In genomic region chr5:157487358-157487757, GRCh38 we compare ENCODE assay signal across 12 cellular contexts.
DNase-seq lines count a peak whose midpoint lies in the region; ATAC-seq lines count a peak whose summit lies in the region.
"Had no signal": no experiment of that assay in that cellular context is flagged by ENCODE, and none has a peak within 500 bp of the region (broad histone marks: within the 10 kb centered on the region; RNA-seq: fewer than 3 reads in every experiment).

No MANE protein-coding gene starts in this region.

- DNase-seq in stimulated activated naive CD8-positive, alpha-beta T cell treated with anti-CD3 and anti-CD28 coated beads, Interleukin-15, Interleukin-2, amounts not matched to agents 100 U/mL and 50 U/mL, for 24 hours, result no peak
- no peak for DNase-seq in activated naive CD8-positive, alpha-beta T cell treated with anti-CD3 and anti-CD28 coated beads, Interleukin-2, amount 50 U/mL, for 24 hours
- no peak for DNase-seq in iPS-NIHi11 (ENCODE audit: low spot score)
- no peak for DNase-seq in T-helper 9 cell
- no peak for DNase-seq in NOMO-1 treated with dmso at 0.1 percent for 144 hours (lab: John Stamatoyannopoulos, UW; ENCODE audit: unreplicated experiment)
- DNase-seq: activated CD4-positive, alpha-beta T cell treated with anti-CD3 and anti-CD28 coated beads for 36 hours; AML-193; Kasumi-1; lower lobe of right lung had no signal

- peaks cover 31% of the 10 kb centered on the region for H3K4me1 Mint-ChIP-seq in stimulated activated naive CD8-positive, alpha-beta T cell treated with anti-CD3 and anti-CD28 coated beads, Interleukin-15, Interleukin-2, amounts not matched to agents 100 ng/mL and 50 ng/mL, for 24 hours (ENCODE audit: low read depth)
- H3K4me1 Mint-ChIP-seq in activated naive CD8-positive, alpha-beta T cell treated with anti-CD3 and anti-CD28 coated beads, Interleukin-2, amount 50 U/mL, for 24 hours, result peaks cover 18% of the 10 kb centered on the region

- H3K27ac Mint-ChIP-seq in stimulated activated naive CD8-positive, alpha-beta T cell treated with anti-CD3 and anti-CD28 coated beads, Interleukin-15, Interleukin-2, amounts not matched to agents 100 ng/mL and 50 ng/mL, for 24 hours, result peak overlapping the region; percentile 77
- peak overlapping the region; percentile 48 for H3K27ac Mint-ChIP-seq in activated naive CD8-positive, alpha-beta T cell treated with anti-CD3 and anti-CD28 coated beads, Interleukin-2, amount 50 U/mL, for 24 hours

- no peaks in the 10 kb centered on the region for H3K9me3 Mint-ChIP-seq in stimulated activated naive CD8-positive, alpha-beta T cell treated with anti-CD3 and anti-CD28 coated beads, Interleukin-15, Interleukin-2, amounts not matched to agents 100 ng/mL and 50 ng/mL, for 24 hours
- no peaks in the 10 kb centered on the region for H3K9me3 Mint-ChIP-seq in activated naive CD8-positive, alpha-beta T cell treated with anti-CD3 and anti-CD28 coated beads, Interleukin-2, amount 50 U/mL, for 24 hours

- no peak for ATAC-seq in stimulated activated naive CD8-positive, alpha-beta T cell treated with anti-CD3 and anti-CD28 coated beads, Interleukin-15, Interleukin-2, amounts not matched to agents 100 U/mL and 50 U/mL, for 24 hours
- ATAC-seq in HG02623 (IDR thresholded peaks at IDR 0.05; ENCODE audit: unreplicated experiment) (peak; percentile 54), HG03097 (IDR thresholded peaks at IDR 0.05; ENCODE audit: low FRiP score, unreplicated experiment) (no peak)
- peak; percentile 25 for ATAC-seq in activated naive CD8-positive, alpha-beta T cell treated with anti-CD3 and anti-CD28 coated beads, Interleukin-2, amount 50 U/mL, for 24 hours
- ATAC-seq: activated CD4-positive, alpha-beta T cell treated with anti-CD3 and anti-CD28 coated beads for 36 hours had no signal

- H3K27me3 Mint-ChIP-seq in stimulated activated naive CD8-positive, alpha-beta T cell treated with anti-CD3 and anti-CD28 coated beads, Interleukin-15, Interleukin-2, amounts not matched to agents 100 ng/mL and 50 ng/mL, for 24 hours, result no peaks in the 10 kb centered on the region
- H3K27me3 Mint-ChIP-seq in activated naive CD8-positive, alpha-beta T cell treated with anti-CD3 and anti-CD28 coated beads, Interleukin-2, amount 50 U/mL, for 24 hours, result no peaks in the 10 kb centered on the region
- H3K27me3 Mint-ChIP-seq: activated CD4-positive, alpha-beta T cell treated with anti-CD3 and anti-CD28 coated beads for 36 hours had no signal

- H3K4me3 Mint-ChIP-seq in stimulated activated naive CD8-positive, alpha-beta T cell treated with anti-CD3 and anti-CD28 coated beads, Interleukin-15, Interleukin-2, amounts not matched to agents 100 ng/mL and 50 ng/mL, for 24 hours, result no peak overlapping the region
- no peak overlapping the region for H3K4me3 Mint-ChIP-seq in activated naive CD8-positive, alpha-beta T cell treated with anti-CD3 and anti-CD28 coated beads, Interleukin-2, amount 50 U/mL, for 24 hours
- H3K4me3 Mint-ChIP-seq: activated CD4-positive, alpha-beta T cell treated with anti-CD3 and anti-CD28 coated beads for 36 hours had no signal

- H3K36me3 Mint-ChIP-seq in stimulated activated naive CD8-positive, alpha-beta T cell treated with anti-CD3 and anti-CD28 coated beads, Interleukin-15, Interleukin-2, amounts not matched to agents 100 ng/mL and 50 ng/mL, for 24 hours (ENCODE audit: low read depth), result peaks cover 16% of the 10 kb centered on the region
- peaks cover 5% of the 10 kb centered on the region for H3K36me3 Mint-ChIP-seq in activated naive CD8-positive, alpha-beta T cell treated with anti-CD3 and anti-CD28 coated beads, Interleukin-2, amount 50 U/mL, for 24 hours (ENCODE audit: low read depth)

Comparison
In these comparisons a context has a peak if more than half of its experiments do, and no peak if none do; other contexts are left out.
1. ATAC-seq: peak in HG02623 (single experiment) and activated naive CD8-positive, alpha-beta T cell treated with anti-CD3 and anti-CD28 coated beads, Interleukin-2, amount 50 U/mL, for 24 hours (single experiment); none in stimulated activated naive CD8-positive, alpha-beta T cell treated with anti-CD3 and anti-CD28 coated beads, Interleukin-15, Interleukin-2, amounts not matched to agents 100 U/mL and 50 U/mL, for 24 hours (single experiment) and HG03097 (single experiment).